In genomic region chr2:160062283-160063005, GRCh38 we compare ENCODE assay signal across 9 cellular contexts. TPM values are rescaled to one million over a fixed set of nuclear protein-coding genes. Genes with fewer than 3 reads are reported as not detected.
DNase-seq lines count a peak whose midpoint lies in the region; ATAC-seq and TF ChIP-seq lines count a peak whose summit lies in the region.
"Had no signal": no experiment of that assay in that cellular context is flagged by ENCODE, and none has a peak within 500 bp of the region (broad histone marks: within the 10 kb centered on the region; RNA-seq: fewer than 3 reads in every experiment).

Gene PLA2R1 (minus strand): TSS chr2:160062615. CDS start chr2:160062403, 212 bp downstream.

- no peak for ATAC-seq in GM21619 (IDR thresholded peaks at IDR 0.05; ENCODE audit: unreplicated experiment)

- intact Hi-C loops in activated CD4-positive, alpha-beta T cell treated with anti-CD3 and anti-CD28 coated beads, Interleukin-2, amount 10 ng/mL, durations not matched to agents 24 days and 14 days (cut with micrococcal nuclease): no loop called here

- H3K27me3 ChIP-seq in hepatocyte: no peaks in the 10 kb centered on the region

- peaks cover 2% of the 10 kb centered on the region for H3K4me1 Mint-ChIP-seq in activated CD4-positive, alpha-beta T cell treated with anti-CD3 and anti-CD28 coated beads, Interleukin-2, amount 10 ng/mL, durations not matched to agents 24 days and 14 days

- peak within 1 kb of the TSS; percentile 62 for H3K27ac ChIP-seq in hepatocyte

- H3K27ac Mint-ChIP-seq in activated CD4-positive, alpha-beta T cell treated with anti-CD3 and anti-CD28 coated beads, Interleukin-2, amount 10 ng/mL, durations not matched to agents 24 days and 14 days: no peak within 1 kb of the TSS

- under 1% methylated on average over 42 of the region's 52 CpGs for WGBS in hepatocyte (ENCODE audit: low lambda C conversion rate, missing lambda C conversion rate)

- DNase-seq in activated CD4-positive, alpha-beta T cell treated with anti-CD3 and anti-CD28 coated beads, Interleukin-2, amount 10 ng/mL, durations not matched to agents 24 days and 14 days: peak; percentile 55
- DNase-seq in activated CD4-positive, alpha-beta T cell treated with anti-CD3 and anti-CD28 coated beads, Interleukin-2, amount 50 U/mL, for 1 hour: no peak
- no peak for DNase-seq in astrocyte of the cerebellum (ENCODE audit: low read depth)
- peak; percentile 67 for DNase-seq in hepatocyte (ENCODE audit: low spot score)
- DNase-seq in pulmonary artery endothelial cell (ENCODE audit: low read depth, low spot score): no peak
- DNase-seq in SKM-1 (lab: John Stamatoyannopoulos, UW; ENCODE audit: unreplicated experiment): no peak
- DNase-seq in GM19240 (ENCODE audit: insufficient read length, low spot score): no peak
- DNase-seq: DND-41 had no signal

- no peaks in the 10 kb centered on the region for H3K9me3 ChIP-seq in hepatocyte (ENCODE audit: low read depth)

- H3K27me3 Mint-ChIP-seq in activated CD4-positive, alpha-beta T cell treated with anti-CD3 and anti-CD28 coated beads, Interleukin-2, amount 10 ng/mL, durations not matched to agents 24 days and 14 days: peaks cover 44% of the 10 kb centered on the region

- H3K9me2 ChIP-seq in hepatocyte (replicated peaks; ENCODE audit: insufficient read depth): no peaks in the 10 kb centered on the region

- in situ Hi-C loops in astrocyte of the cerebellum (cut with HindIII; ENCODE audit: low sequenced_read_pairs): no loop called here

- peaks cover under 1% of the 10 kb centered on the region for H3K9me3 Mint-ChIP-seq in activated CD4-positive, alpha-beta T cell treated with anti-CD3 and anti-CD28 coated beads, Interleukin-2, amount 10 ng/mL, durations not matched to agents 24 days and 14 days

- peaks cover 9% of the 10 kb centered on the region for H3K4me1 ChIP-seq in hepatocyte (ENCODE audit: insufficient read depth)

- peak within 1 kb of the TSS; percentile 89 for H2AFZ ChIP-seq in hepatocyte

- TF ChIP-seq CTCF in astrocyte of the cerebellum (IDR thresholded peaks at IDR 0.05; ENCODE audit: low read depth, low read length, missing control alignments): no peak
- no peak for TF ChIP-seq CTCF in hepatocyte (IDR thresholded peaks at IDR 0.05; ENCODE audit: poor library complexity)

- H3K36me3 ChIP-seq in hepatocyte (replicated peaks; ENCODE audit: insufficient read depth, low read depth): no peaks in the 10 kb centered on the region

- H3K4me3 ChIP-seq in astrocyte of the cerebellum (ENCODE audit: low read depth, low read length) (peak within 1 kb of the TSS; percentile 70), hepatocyte (peak within 1 kb of the TSS; percentile 96)

- H3K4me2 ChIP-seq in hepatocyte: peak within 1 kb of the TSS; percentile 82

- no peaks in the 10 kb centered on the region for H4K20me1 ChIP-seq in hepatocyte (ENCODE audit: insufficient read depth, poor library complexity, severe bottlenecking)

- H3K79me2 ChIP-seq in hepatocyte: peaks cover 8% of the 10 kb centered on the region

- H3K4me3 Mint-ChIP-seq in activated CD4-positive, alpha-beta T cell treated with anti-CD3 and anti-CD28 coated beads, Interleukin-2, amount 10 ng/mL, durations not matched to agents 24 days and 14 days: peak within 1 kb of the TSS; percentile 73

- no peaks in the 10 kb centered on the region for H3K36me3 Mint-ChIP-seq in activated CD4-positive, alpha-beta T cell treated with anti-CD3 and anti-CD28 coated beads, Interleukin-2, amount 10 ng/mL, durations not matched to agents 24 days and 14 days (ENCODE audit: low read depth)

RNA-seq across cellular contexts. Expression of gene PLA2R1, which starts in this region (rescaled TPM):
- total RNA-seq in activated CD4-positive, alpha-beta T cell treated with anti-CD3 and anti-CD28 coated beads, Interleukin-2, amount 10 ng/mL, durations not matched to agents 24 days and 14 days: not detected in 2 replicates
- 7.9 and 9.6 TPM in 2 replicates for total RNA-seq in hepatocyte
- 4.9 TPM in 2 replicates for polyA plus RNA-seq in hepatocyte
- total RNA-seq in pulmonary artery endothelial cell: 19.6 and 25.2 TPM in 2 replicates

Comparison
In these comparisons a context has a peak if more than half of its experiments do, and no peak if none do; other contexts are left out.
1. Peak in DNase-seq in activated CD4-positive, alpha-beta T cell treated with anti-CD3 and anti-CD28 coated beads, Interleukin-2, amount 10 ng/mL, durations not matched to agents 24 days and 14 days; RNA of the gene not detected or under 1 TPM.